In genomic region chr2:64142817-64143153, GRCh38 we compare ENCODE assay signal across 8 cellular contexts. TPM values are rescaled to one million over a fixed set of nuclear protein-coding genes. Genes with fewer than 3 reads are reported as not detected.
DNase-seq lines count a peak whose midpoint lies in the region; ATAC-seq, FAIRE-seq and TF ChIP-seq lines count a peak whose summit lies in the region.

No MANE protein-coding gene starts in this region.

- no peaks in the 10 kb centered on the region for H3K27me3 Mint-ChIP-seq in mesothelial cell of epicardium (ENCODE audit: low read depth)

- H3K4me1 ChIP-seq in right atrium auricular region = peaks cover 0 to 14% of the 10 kb centered on the region in 2 donors
- H3K4me1 ChIP-seq in GM12878 (ENCODE audit: control insufficient read depth, insufficient read depth, low read length) = peaks cover 16% of the 10 kb centered on the region

- peaks cover 68% of the 10 kb centered on the region for H3K79me2 ChIP-seq in GM12878 (ENCODE audit: control insufficient read depth, insufficient read depth, low read length)

- no peak for ATAC-seq in left cardiac atrium
- no peak for ATAC-seq in GM12878
- no peak for ATAC-seq in HG03342 (IDR thresholded peaks at IDR 0.05; ENCODE audit: unreplicated experiment)
- ATAC-seq in GM19397 (IDR thresholded peaks at IDR 0.05; ENCODE audit: unreplicated experiment) = no peak
- no peak for ATAC-seq in HG03354 (IDR thresholded peaks at IDR 0.05; ENCODE audit: poor library complexity, severe bottlenecking, unreplicated experiment)

- H3K4me3 Mint-ChIP-seq in mesothelial cell of epicardium = peak overlapping the region; percentile 96

- TF ChIP-seq CTCF in right atrium auricular region (IDR thresholded peaks at IDR 0.05) = no peak
- no peak for TF ChIP-seq CTCF in GM12878 (IDR thresholded peaks at IDR 0.05 in 2 of 3, conservative IDR thresholded peaks at IDR 0.05 in 1 of 3; ENCODE audit: control insufficient read depth in 2 of 3, extremely low read depth in 1 of 3, insufficient read depth in 1 of 3, low read depth in 3 of 3, low read length in 3 of 3)
- no peak for TF ChIP-seq CTCF in mesothelial cell of epicardium (IDR thresholded peaks at IDR 0.05; ENCODE audit: unreplicated experiment)

- TF ChIP-seq RAD21 in GM12878 (IDR thresholded peaks at IDR 0.05; ENCODE audit: insufficient read depth, low read depth, low read length) = no peak

- POLR2A ChIA-PET in GM12878 (lab: Charles Lee) = interaction anchor here (0.6 to 4.4 kb wide), 10 partner anchors 8 to 85 kb away, joined by 3 to 29 read pairs (median 6); no protein-coding TSS in a partner anchor

- H4K20me1 ChIP-seq in GM12878 (ENCODE audit: control insufficient read depth, insufficient read depth) = no peaks in the 10 kb centered on the region

- RAD21 ChIA-PET in GM12878 (lab: Charles Lee; ENCODE audit: unreplicated experiment) = interaction anchor here (0.6 to 5.5 kb wide), 24 partner anchors 9 to 465 kb away, joined by 3 to 75 read pairs (median 6); no protein-coding TSS in a partner anchor

- CTCF ChIA-PET in GM12878 (lab: Yijun Ruan, JAX) = interaction anchor here (0.8 to 5.6 kb wide), 9 partner anchors 10 to 188 kb away, joined by 3 to 35 read pairs (median 4); no protein-coding TSS in a partner anchor

- peaks cover 43% of the 10 kb centered on the region for H3K4me1 Mint-ChIP-seq in mesothelial cell of epicardium

- 0% methylated on average over 3 of the region's 3 CpGs for WGBS in GM12878 (ENCODE audit: insufficient coverage, insufficient replicate concordance, low lambda C conversion rate, missing lambda C conversion rate)

- peak overlapping the region; percentile 97 to 99 for H3K27ac ChIP-seq in right atrium auricular region
- H3K27ac ChIP-seq in GM12878 (ENCODE audit: control insufficient read depth, insufficient read depth) = peak overlapping the region; percentile 85

- H3K27ac Mint-ChIP-seq in mesothelial cell of epicardium = peak overlapping the region; percentile 97

- H3K27me3 ChIP-seq in right atrium auricular region = no peaks in the 10 kb centered on the region
- no peaks in the 10 kb centered on the region for H3K27me3 ChIP-seq in GM12878 (replicated peaks in 1 of 2; ENCODE audit: control insufficient read depth in 2 of 2, insufficient read depth in 2 of 2, low read length in 1 of 2)

- peak overlapping the region; percentile 75 for H3K4me2 ChIP-seq in GM12878 (ENCODE audit: control insufficient read depth, insufficient read depth)

- H3K9me3 ChIP-seq in right atrium auricular region (no peaks in the 10 kb centered on the region), GM12878 (replicated peaks; ENCODE audit: control insufficient read depth, insufficient read depth, low read length) (no peaks in the 10 kb centered on the region; the same call in 2 of the 3 replicates)

- intact Hi-C loops in left cardiac atrium (cut with DNase I) = loop anchor here in 1 of 2 donors (5.0 to 10.0 kb wide), 2 partner anchors 82 to 170 kb away; no protein-coding TSS in a partner anchor
- intact Hi-C loops in GM12878 (cut with micrococcal nuclease; ENCODE audit: unreplicated experiment) = loop anchor here (2.0 to 5.0 kb wide), 4 partner anchors 50 to 390 kb away; no protein-coding TSS in a partner anchor

- H3K4me3 ChIP-seq in right atrium auricular region = peak overlapping the region; percentile 82 to 98
- H3K4me3 ChIP-seq in GM12878 = peak overlapping the region; percentile 95

- TF ChIP-seq POLR2A in GM12878 (IDR thresholded peaks at IDR 0.05; ENCODE audit: low read depth, low read length) = no peak

- BruUV-seq in GM12878 (replicated peaks; lab: Mats Ljungman, UMichigan) = no TSS peak

- no peak overlapping the region for H2AFZ ChIP-seq in GM12878 (ENCODE audit: control insufficient read depth, low read depth, low read length)

- H3K9me3 Mint-ChIP-seq in mesothelial cell of epicardium = no peaks in the 10 kb centered on the region

- H3K36me3 ChIP-seq in right atrium auricular region = no peaks in the 10 kb centered on the region
- H3K36me3 ChIP-seq in GM12878 (ENCODE audit: control insufficient read depth in 2 of 2, insufficient read depth in 2 of 2, low read length in 1 of 2) = peaks cover 0 to 18% of the 10 kb centered on the region in 2 experiments; a peak in 2 of 4 replicates

- H3K9ac ChIP-seq in GM12878 (ENCODE audit: control insufficient read depth, insufficient read depth, low read length) = peak overlapping the region; percentile 96

- no peak for FAIRE-seq in GM12878 (lab: Jason Lieb, UNC)

- no peaks in the 10 kb centered on the region for H3K36me3 Mint-ChIP-seq in mesothelial cell of epicardium

- DNase-seq in right atrium auricular region (ENCODE audit: low spot score) (no peak), left cardiac atrium (no peak), GM12878 (ENCODE audit: low read depth, low spot score) (no peak), mesothelial cell of epicardium (ENCODE audit: low spot score in 2 of 2, unreplicated experiment in 2 of 2) (no peak), islet precursor cell (no peak)

- TF ChIP-seq EP300 in GM12878 (IDR thresholded peaks at IDR 0.05; ENCODE audit: borderline replicate concordance in 1 of 2, control insufficient read depth in 1 of 2, low read depth in 2 of 2, low read length in 2 of 2) = no peak

- in situ Hi-C loops in GM12878 (cut with MboI) = no loop called here

- SMC1A ChIA-PET in GM12878 (lab: Charles Lee; ENCODE audit: uncharacterized antibody, unreplicated experiment) = interaction anchor here (0.8 to 5.7 kb wide), 20 partner anchors 10 to 185 kb away, joined by 3 to 59 read pairs (median 6); no protein-coding TSS in a partner anchor

TF ChIP-seq in GM12878, 131 proteins besides CTCF, POLR2A, EP300 and RAD21 (continues in another document):
- TF ChIP-seq ZBTB40 (IDR thresholded peaks at IDR 0.05; ENCODE audit: borderline replicate concordance) (peak; percentile 86), MXI1 (IDR thresholded peaks at IDR 0.05; ENCODE audit: low read depth, low read length) (peak; percentile 50; the same call in 1 of the 2 replicates), SIN3A (IDR thresholded peaks at IDR 0.05; ENCODE audit: low read depth, low read length) (0 out of 2 replicates have a peak, but pooled peaks have one; percentile 50), RB1 (IDR thresholded peaks at IDR 0.05; ENCODE audit: borderline replicate concordance) (no peak), CREB1 (IDR thresholded peaks at IDR 0.05; ENCODE audit: low read depth) (peak; percentile 4; the same call in 1 of the 2 replicates), CHD1 (IDR thresholded peaks at IDR 0.05; ENCODE audit: low read depth, low read length) (0 out of 2 replicates have a peak, but pooled peaks have one; percentile 11), NR2C1 (IDR thresholded peaks at IDR 0.05) (peak; percentile 22; the same call in 1 of the 2 replicates)

RNA-seq across cellular contexts. Expression of gene PELI1, which starts 1.4 kb away (rescaled TPM):
- total RNA-seq in right atrium auricular region = 10 to 100 TPM; 10.3 to 10.9 TPM
- 10 to 100 TPM; 14.8 to 16.8 TPM for total RNA-seq in left cardiac atrium
- total RNA-seq in GM12878 (2013; cell fraction: nucleolus; rRNA removed) = 104 and 128 TPM in 2 replicates
- 40.7 and 46.1 TPM in 2 replicates for total RNA-seq in GM12878 (2014; rRNA removed)
- 32.9 and 33.9 TPM in 2 replicates for total RNA-seq in GM12878 (2014; rRNA removed; fragmentation: Illumina TruSeq; extraction: Trizol)
- total RNA-seq in GM12878 (2021) = 54.6 and 55.4 TPM in 2 replicates
- polyA plus RNA-seq in GM12878 (2011; ENCODE audit: low read depth) = 19.2 TPM
- polyA plus RNA-seq in GM12878 (2011; rRNA removed) = 92.0 and 137 TPM in 2 replicates
- 36.5 and 40.9 TPM in 2 replicates for polyA plus RNA-seq in GM12878 (2011; cell fraction: cytosol; rRNA removed)
- polyA plus RNA-seq in GM12878 (2011; cell fraction: nucleus; rRNA removed) = 48.4 and 49.6 TPM in 2 replicates
- polyA plus RNA-seq in GM12878 (2012) = 24.6 and 25.7 TPM in 2 replicates
- 38.9 and 47.6 TPM in 2 replicates for polyA plus RNA-seq in GM12878 (2014; fragmentation: Illumina TruSeq; extraction: Trizol)
- polyA plus RNA-seq in GM12878 (2014; fragmentation: Nextera tagmentation; extraction: Ambion mirVana) = 10 to 100 TPM; 12.1 to 13.2 TPM
- 35.0 and 36.7 TPM in 2 replicates for polyA plus RNA-seq in GM12878 (2014; rRNA removed)
- 10 to 100 TPM; 43.9 to 45.3 TPM for polyA plus RNA-seq in GM12878 (2016; fragmentation: Nextera tagmentation; extraction: Ambion mirVana)
- 60.6 and 77.2 TPM in 2 replicates for polyA minus RNA-seq in GM12878 (2011; rRNA and poly(A)+ RNA removed)
- polyA minus RNA-seq in GM12878 (2011; cell fraction: cytosol; rRNA and poly(A)+ RNA removed) = 25.8 and 30.8 TPM in 2 replicates
- 71.6 and 122 TPM in 2 replicates for polyA minus RNA-seq in GM12878 (2011; cell fraction: nucleus; rRNA and poly(A)+ RNA removed)
- 124 to 134 TPM (median 129 TPM) in 3 replicates for total RNA-seq in mesothelial cell of epicardium
